8 cellular contexts compared by ENCODE assay signal in genomic region chr12:121792607-121793500, GRCh38. TPM values are rescaled to one million over a fixed set of nuclear protein-coding genes. Genes with fewer than 3 reads are reported as not detected.
DNase-seq lines count a peak whose midpoint lies in the region; ATAC-seq and TF ChIP-seq lines count a peak whose summit lies in the region.

No MANE protein-coding gene starts in this region.

- DNase-seq in HFFc6 (no peak), esophagus squamous epithelium (lab: John Stamatoyannopoulos, UW) (no peak), prostate gland (ENCODE audit: low spot score) (no peak), NCI-H1048 (lab: John Stamatoyannopoulos, UW) (no peak), superior temporal gyrus (ENCODE audit: extremely low spot score) (no peak), middle frontal gyrus (ENCODE audit: extremely low spot score, low spot score) (no peak)
- DNase-seq in activated CD8-positive, alpha-beta T cell treated with anti-CD3 and anti-CD28 coated beads for 36 hours: peak; percentile 85

- H3K27me3 ChIP-seq in esophagus squamous epithelium (no peaks in the 10 kb centered on the region), prostate gland (replicated peaks; ENCODE audit: insufficient read depth) (no peaks in the 10 kb centered on the region)

- TF ChIP-seq CTCF in 22Rv1 (IDR thresholded peaks at IDR 0.05) (no peak), HFFc6 (IDR thresholded peaks at IDR 0.05) (no peak), esophagus squamous epithelium (IDR thresholded peaks at IDR 0.05) (no peak), prostate gland (IDR thresholded peaks at IDR 0.05) (no peak)
- TF ChIP-seq CTCF in activated CD8-positive, alpha-beta T cell treated with anti-CD3 and anti-CD28 coated beads for 36 hours (IDR thresholded peaks at IDR 0.05): no peak

- H3K4me3 ChIP-seq in esophagus squamous epithelium (peak overlapping the region; percentile 30 to 69 (median 54)), prostate gland (peak overlapping the region; percentile 42 to 46)

- H3K36me3 ChIP-seq in esophagus squamous epithelium: peaks cover 8 to 10% (median 8%) of the 10 kb centered on the region in 3 donors
- no peaks in the 10 kb centered on the region for H3K36me3 ChIP-seq in prostate gland

- H3K27me3 Mint-ChIP-seq in HFFc6 (ENCODE audit: insufficient read depth): peaks cover 5% of the 10 kb centered on the region
- H3K27me3 Mint-ChIP-seq in activated CD8-positive, alpha-beta T cell treated with anti-CD3 and anti-CD28 coated beads for 36 hours: no peaks in the 10 kb centered on the region

- POLR2A ChIA-PET in activated CD8-positive, alpha-beta T cell treated with anti-CD3 and anti-CD28 coated beads for 36 hours (lab: Charles Lee): interaction anchor here (0.6 to 30.9 kb wide), 7 partner anchors 6 to 256 kb away, joined by 3 to 683 read pairs (median 5); partner anchors contain the start of genes ORAI1, RHOF and SETD1B

- no peaks in the 10 kb centered on the region for H3K9me3 Mint-ChIP-seq in HFFc6
- H3K9me3 Mint-ChIP-seq in activated CD8-positive, alpha-beta T cell treated with anti-CD3 and anti-CD28 coated beads for 36 hours: no peaks in the 10 kb centered on the region

- TF ChIP-seq POLR2A in esophagus squamous epithelium (IDR thresholded peaks at IDR 0.05): no peak
- no peak for TF ChIP-seq POLR2A in prostate gland (IDR thresholded peaks at IDR 0.05)

- H3K36me3 Mint-ChIP-seq in HFFc6 (ENCODE audit: low read depth): no peaks in the 10 kb centered on the region; the same call in 1 of the 2 replicates
- peaks cover 44% of the 10 kb centered on the region for H3K36me3 Mint-ChIP-seq in activated CD8-positive, alpha-beta T cell treated with anti-CD3 and anti-CD28 coated beads for 36 hours (ENCODE audit: low read depth)

- H3K4me1 ChIP-seq in esophagus squamous epithelium (peaks cover 45 to 84% (median 46%) of the 10 kb centered on the region in 3 donors), prostate gland (replicated peaks) (peaks cover 30% of the 10 kb centered on the region)

- intact Hi-C loops in activated CD8-positive, alpha-beta T cell treated with anti-CD3 and anti-CD28 coated beads for 36 hours (cut with micrococcal nuclease): loop anchor here (5.0 kb wide), 1 partner anchor 106 kb away; no protein-coding TSS in a partner anchor
- intact Hi-C loops in esophagus squamous epithelium (cut with DNase I): no loop called here
- intact Hi-C loops in prostate gland (cut with DNase I): loop anchor here (5.0 kb wide), 1 partner anchor 96 kb away; no protein-coding TSS in a partner anchor

- H3K27ac ChIP-seq in 22Rv1 (peak overlapping the region; percentile 100), esophagus squamous epithelium (peak overlapping the region; percentile 42 to 100 (median 100)), prostate gland (peak overlapping the region; percentile 53 to 64)

- peak; percentile 25 for ATAC-seq in activated CD8-positive, alpha-beta T cell treated with anti-CD3 and anti-CD28 coated beads for 36 hours

- H3K4me1 Mint-ChIP-seq in HFFc6 (ENCODE audit: low read depth): peaks cover 43% of the 10 kb centered on the region
- peaks cover 55% of the 10 kb centered on the region for H3K4me1 Mint-ChIP-seq in activated CD8-positive, alpha-beta T cell treated with anti-CD3 and anti-CD28 coated beads for 36 hours (ENCODE audit: low read depth)

- H3K27ac Mint-ChIP-seq in HFFc6: no peak overlapping the region
- H3K27ac Mint-ChIP-seq in activated CD8-positive, alpha-beta T cell treated with anti-CD3 and anti-CD28 coated beads for 36 hours: peak overlapping the region; percentile 100

- 70% methylated on average over 14 of the region's 53 CpGs; no CpG with 5 or more reads in 1 of the 2 donors for WGBS in esophagus squamous epithelium, 2 donors
- 55% methylated on average over 40 of the region's 53 CpGs for WGBS in prostate gland

- CTCF ChIA-PET in activated CD8-positive, alpha-beta T cell treated with anti-CD3 and anti-CD28 coated beads for 36 hours (lab: Charles Lee): interaction anchor here (1.1 to 15.4 kb wide), 18 partner anchors 14 to 288 kb away, joined by 3 to 698 read pairs (median 20); partner anchors contain the start of genes CFAP251, ORAI1, PSMD9 and SETD1B

- peak overlapping the region; percentile 53 for H3K4me3 Mint-ChIP-seq in HFFc6
- peak overlapping the region; percentile 89 for H3K4me3 Mint-ChIP-seq in activated CD8-positive, alpha-beta T cell treated with anti-CD3 and anti-CD28 coated beads for 36 hours

- no peaks in the 10 kb centered on the region for H3K9me3 ChIP-seq in esophagus squamous epithelium
- H3K9me3 ChIP-seq in prostate gland: no peaks in the 10 kb centered on the region

RNA-seq across cellular contexts. Expression of gene RHOF, which starts 0.6 kb away (rescaled TPM):
- 1 to 10 TPM; 3.2 to 4.2 (median 3.6) TPM for total RNA-seq in HFFc6 (2021; fragmentation: NEBNext Ultra II Directional; extraction: Animal tissue kit (Norgen Biotek cat#: 25700))
- total RNA-seq in activated CD8-positive, alpha-beta T cell treated with anti-CD3 and anti-CD28 coated beads for 36 hours: 100 to 1,000 TPM; 108 to 116 TPM
- 10 to 100 TPM in 1 of 4 donors, 1 to 10 TPM in 3; 3.2 to 20.4 (median 6.2) TPM for total RNA-seq in esophagus squamous epithelium
- total RNA-seq in prostate gland: 10 to 100 TPM in 1 of 2 donors, 1 to 10 TPM in 1; 9.5 to 23.5 TPM

RNA-seq across cellular contexts. Expression of gene SETD1B, which starts 11.0 kb away (rescaled TPM):
- total RNA-seq in HFFc6 (2021; fragmentation: NEBNext Ultra II Directional; extraction: Animal tissue kit (Norgen Biotek cat#: 25700)): 10 to 100 TPM; 18.5 to 22.0 (median 20.9) TPM
- 10 to 100 TPM; 13.3 TPM for total RNA-seq in activated CD8-positive, alpha-beta T cell treated with anti-CD3 and anti-CD28 coated beads for 36 hours
- total RNA-seq in esophagus squamous epithelium (10 to 100 TPM in 3 of 4 donors, 1 to 10 TPM in 1; 5.6 to 14.4 (median 10.6) TPM), prostate gland (10 to 100 TPM; 19.2 to 27.5 TPM)

Comparison
In these comparisons a context has a peak if more than half of its experiments do, and no peak if none do; other contexts are left out.
1. RNA of gene RHOF, which starts 0.6 kb away (total RNA-seq): 108 to 116 TPM in activated CD8-positive, alpha-beta T cell treated with anti-CD3 and anti-CD28 coated beads for 36 hours; 9.5 to 23.5 TPM in prostate gland, 3.2 to 20.4 TPM in esophagus squamous epithelium and 3.2 to 4.2 TPM in HFFc6; every median in the first group is over 4 times any median in the second.
2. Peak in every context shown above with its lines, with median percentiles within 50 percentile points of each other: H3K27ac ChIP-seq.